In the genomic region with DNA sequence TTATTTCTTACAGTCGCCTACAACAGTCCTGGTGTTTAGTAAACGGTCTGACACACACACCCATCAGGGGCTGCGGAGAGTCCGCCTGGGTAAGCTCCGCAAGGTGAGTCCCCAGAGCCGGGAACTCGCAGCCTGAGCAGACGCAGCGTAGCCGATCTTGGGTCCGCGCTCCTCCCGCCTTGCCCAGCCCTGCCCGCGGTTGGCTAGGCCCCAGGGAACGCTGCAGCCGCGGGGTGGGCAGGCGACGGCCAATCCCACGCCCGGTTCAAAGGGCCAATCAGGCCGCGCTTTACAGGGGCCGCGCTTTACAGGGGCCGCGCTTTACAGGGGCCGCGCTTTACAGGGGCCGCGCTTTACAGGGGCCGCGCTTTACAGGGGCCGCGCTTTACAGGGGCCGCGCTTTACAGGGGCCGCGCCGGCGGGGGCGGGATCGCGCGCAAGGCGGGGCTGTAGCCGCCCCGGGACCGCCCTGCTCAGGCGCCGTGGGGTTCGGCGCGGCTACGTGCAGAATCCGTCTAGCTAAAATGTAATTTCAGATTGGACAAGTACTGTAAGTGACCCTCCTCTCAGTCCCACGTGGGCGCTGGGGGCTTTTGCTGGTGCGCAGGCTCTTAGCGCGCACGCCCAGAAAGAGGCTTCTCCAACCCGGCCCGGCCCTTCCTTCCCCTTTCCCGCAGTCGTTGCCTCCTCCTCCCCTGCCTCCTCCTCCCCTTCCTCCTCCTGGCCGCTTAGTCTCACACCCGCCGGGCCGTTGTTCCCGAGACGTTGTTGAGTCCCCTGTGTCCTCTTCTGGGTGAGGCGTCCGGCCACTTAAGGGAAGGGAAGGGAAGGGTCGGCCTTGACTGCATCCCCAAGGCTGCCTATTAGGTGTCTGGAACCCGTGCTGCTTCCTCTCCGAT, we compare ENCODE assay signal across 1 cellular context.
TF ChIP-seq lines count a peak whose summit lies in the region.

A gene with protein sequence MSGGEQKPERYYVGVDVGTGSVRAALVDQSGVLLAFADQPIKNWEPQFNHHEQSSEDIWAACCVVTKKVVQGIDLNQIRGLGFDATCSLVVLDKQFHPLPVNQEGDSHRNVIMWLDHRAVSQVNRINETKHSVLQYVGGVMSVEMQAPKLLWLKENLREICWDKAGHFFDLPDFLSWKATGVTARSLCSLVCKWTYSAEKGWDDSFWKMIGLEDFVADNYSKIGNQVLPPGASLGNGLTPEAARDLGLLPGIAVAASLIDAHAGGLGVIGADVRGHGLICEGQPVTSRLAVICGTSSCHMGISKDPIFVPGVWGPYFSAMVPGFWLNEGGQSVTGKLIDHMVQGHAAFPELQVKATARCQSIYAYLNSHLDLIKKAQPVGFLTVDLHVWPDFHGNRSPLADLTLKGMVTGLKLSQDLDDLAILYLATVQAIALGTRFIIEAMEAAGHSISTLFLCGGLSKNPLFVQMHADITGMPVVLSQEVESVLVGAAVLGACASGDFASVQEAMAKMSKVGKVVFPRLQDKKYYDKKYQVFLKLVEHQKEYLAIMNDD (plus strand): TSS at position 737 of the 899 bp plus-strand sequence. CDS start 24,456 bp downstream, outside the sequence.

TF ChIP-seq in HepG2, 621 proteins besides CTCF, POLR2A, EP300 and RAD21 (continued from another document and continues in another):
- no peak; the same call in 1 of the 2 replicates for TF ChIP-seq ZSCAN25 (CRISPR knock-in tag; IDR thresholded peaks at IDR 0.05)
- TF ChIP-seq, protein P1, sequence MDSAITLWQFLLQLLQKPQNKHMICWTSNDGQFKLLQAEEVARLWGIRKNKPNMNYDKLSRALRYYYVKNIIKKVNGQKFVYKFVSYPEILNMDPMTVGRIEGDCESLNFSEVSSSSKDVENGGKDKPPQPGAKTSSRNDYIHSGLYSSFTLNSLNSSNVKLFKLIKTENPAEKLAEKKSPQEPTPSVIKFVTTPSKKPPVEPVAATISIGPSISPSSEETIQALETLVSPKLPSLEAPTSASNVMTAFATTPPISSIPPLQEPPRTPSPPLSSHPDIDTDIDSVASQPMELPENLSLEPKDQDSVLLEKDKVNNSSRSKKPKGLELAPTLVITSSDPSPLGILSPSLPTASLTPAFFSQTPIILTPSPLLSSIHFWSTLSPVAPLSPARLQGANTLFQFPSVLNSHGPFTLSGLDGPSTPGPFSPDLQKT (CRISPR knock-in tag; IDR thresholded peaks at IDR 0.05; ENCODE audit: borderline replicate concordance): no peak
- TF ChIP-seq, protein P2, sequence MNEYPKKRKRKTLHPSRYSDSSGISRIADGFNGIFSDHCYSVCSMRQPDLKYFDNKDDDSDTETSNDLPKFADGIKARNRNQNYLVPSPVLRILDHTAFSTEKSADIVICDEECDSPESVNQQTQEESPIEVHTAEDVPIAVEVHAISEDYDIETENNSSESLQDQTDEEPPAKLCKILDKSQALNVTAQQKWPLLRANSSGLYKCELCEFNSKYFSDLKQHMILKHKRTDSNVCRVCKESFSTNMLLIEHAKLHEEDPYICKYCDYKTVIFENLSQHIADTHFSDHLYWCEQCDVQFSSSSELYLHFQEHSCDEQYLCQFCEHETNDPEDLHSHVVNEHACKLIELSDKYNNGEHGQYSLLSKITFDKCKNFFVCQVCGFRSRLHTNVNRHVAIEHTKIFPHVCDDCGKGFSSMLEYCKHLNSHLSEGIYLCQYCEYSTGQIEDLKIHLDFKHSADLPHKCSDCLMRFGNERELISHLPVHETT (CRISPR knock-in tag; conservative IDR thresholded peaks at IDR 0.05): no peak
- 0 out of 2 replicates have a peak, but pooled peaks have one; percentile 35 for TF ChIP-seq ZNF331 (CRISPR knock-in tag; IDR thresholded peaks at IDR 0.05)
- TF ChIP-seq MEF2D (CRISPR knock-in tag; IDR thresholded peaks at IDR 0.05): peak; percentile 65; the same call in 1 of the 2 replicates
- peak; percentile 39; the same call in 1 of the 2 replicates for TF ChIP-seq ZBTB7B (CRISPR knock-in tag; IDR thresholded peaks at IDR 0.05)
- TF ChIP-seq GATAD2A (CRISPR knock-in tag; IDR thresholded peaks at IDR 0.05): no peak
- TF ChIP-seq, protein P3, sequence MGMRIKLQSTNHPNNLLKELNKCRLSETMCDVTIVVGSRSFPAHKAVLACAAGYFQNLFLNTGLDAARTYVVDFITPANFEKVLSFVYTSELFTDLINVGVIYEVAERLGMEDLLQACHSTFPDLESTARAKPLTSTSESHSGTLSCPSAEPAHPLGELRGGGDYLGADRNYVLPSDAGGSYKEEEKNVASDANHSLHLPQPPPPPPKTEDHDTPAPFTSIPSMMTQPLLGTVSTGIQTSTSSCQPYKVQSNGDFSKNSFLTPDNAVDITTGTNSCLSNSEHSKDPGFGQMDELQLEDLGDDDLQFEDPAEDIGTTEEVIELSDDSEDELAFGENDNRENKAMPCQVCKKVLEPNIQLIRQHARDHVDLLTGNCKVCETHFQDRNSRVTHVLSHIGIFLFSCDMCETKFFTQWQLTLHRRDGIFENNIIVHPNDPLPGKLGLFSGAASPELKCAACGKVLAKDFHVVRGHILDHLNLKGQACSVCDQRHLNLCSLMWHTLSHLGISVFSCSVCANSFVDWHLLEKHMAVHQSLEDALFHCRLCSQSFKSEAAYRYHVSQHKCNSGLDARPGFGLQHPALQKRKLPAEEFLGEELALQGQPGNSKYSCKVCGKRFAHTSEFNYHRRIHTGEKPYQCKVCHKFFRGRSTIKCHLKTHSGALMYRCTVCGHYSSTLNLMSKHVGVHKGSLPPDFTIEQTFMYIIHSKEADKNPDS (CRISPR knock-in tag; IDR thresholded peaks at IDR 0.05): peak; percentile 93
- TF ChIP-seq SP4 (CRISPR knock-in tag; IDR thresholded peaks at IDR 0.05): peak; percentile 85
- TF ChIP-seq, protein P4, sequence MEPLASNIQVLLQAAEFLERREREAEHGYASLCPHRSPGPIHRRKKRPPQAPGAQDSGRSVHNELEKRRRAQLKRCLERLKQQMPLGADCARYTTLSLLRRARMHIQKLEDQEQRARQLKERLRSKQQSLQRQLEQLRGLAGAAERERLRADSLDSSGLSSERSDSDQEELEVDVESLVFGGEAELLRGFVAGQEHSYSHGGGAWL (CRISPR knock-in tag; IDR thresholded peaks at IDR 0.05): no peak; the same call in none of the 2 replicates
- TF ChIP-seq KLF11 (CRISPR knock-in tag; IDR thresholded peaks at IDR 0.05): no peak
- no peak for TF ChIP-seq FOXP1 (IDR thresholded peaks at IDR 0.05)
- no peak for TF ChIP-seq FOXP1 (CRISPR knock-in tag; IDR thresholded peaks at IDR 0.05)
- TF ChIP-seq KDM6A (CRISPR knock-in tag; IDR thresholded peaks at IDR 0.05; ENCODE audit: low read depth): no peak
- TF ChIP-seq, protein P5, sequence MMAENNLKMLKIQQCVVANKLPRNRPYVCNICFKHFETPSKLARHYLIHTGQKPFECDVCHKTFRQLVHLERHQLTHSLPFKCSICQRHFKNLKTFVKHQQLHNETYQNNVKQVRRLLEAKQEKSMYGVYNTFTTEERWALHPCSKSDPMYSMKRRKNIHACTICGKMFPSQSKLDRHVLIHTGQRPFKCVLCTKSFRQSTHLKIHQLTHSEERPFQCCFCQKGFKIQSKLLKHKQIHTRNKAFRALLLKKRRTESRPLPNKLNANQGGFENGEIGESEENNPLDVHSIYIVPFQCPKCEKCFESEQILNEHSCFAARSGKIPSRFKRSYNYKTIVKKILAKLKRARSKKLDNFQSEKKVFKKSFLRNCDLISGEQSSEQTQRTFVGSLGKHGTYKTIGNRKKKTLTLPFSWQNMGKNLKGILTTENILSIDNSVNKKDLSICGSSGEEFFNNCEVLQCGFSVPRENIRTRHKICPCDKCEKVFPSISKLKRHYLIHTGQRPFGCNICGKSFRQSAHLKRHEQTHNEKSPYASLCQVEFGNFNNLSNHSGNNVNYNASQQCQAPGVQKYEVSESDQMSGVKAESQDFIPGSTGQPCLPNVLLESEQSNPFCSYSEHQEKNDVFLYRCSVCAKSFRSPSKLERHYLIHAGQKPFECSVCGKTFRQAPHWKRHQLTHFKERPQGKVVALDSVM (CRISPR knock-in tag; IDR thresholded peaks at IDR 0.05): no peak
- no peak for TF ChIP-seq FLYWCH1 (CRISPR knock-in tag; IDR thresholded peaks at IDR 0.05)
- TF ChIP-seq NFIB (CRISPR knock-in tag; IDR thresholded peaks at IDR 0.05; ENCODE audit: borderline replicate concordance): no peak
- 0 out of 2 replicates have a peak, but pooled peaks have one; percentile 31 for TF ChIP-seq ARHGAP35 (CRISPR knock-in tag; IDR thresholded peaks at IDR 0.05; ENCODE audit: borderline replicate concordance)
- TF ChIP-seq U2AF1 (optimal IDR thresholded peaks at IDR 0.05; ENCODE audit: low read depth, low read length): no peak
- no peak for TF ChIP-seq ONECUT2 (CRISPR knock-in tag; IDR thresholded peaks at IDR 0.05)
- TF ChIP-seq ZNF264 (CRISPR knock-in tag; IDR thresholded peaks at IDR 0.05): no peak
- TF ChIP-seq NFYC (CRISPR knock-in tag; IDR thresholded peaks at IDR 0.05): peak; percentile 80
- no peak; the same call in 1 of the 2 replicates for TF ChIP-seq ZNF33B (CRISPR knock-in tag; IDR thresholded peaks at IDR 0.05)
- TF ChIP-seq SALL1 (CRISPR knock-in tag; IDR thresholded peaks at IDR 0.05): peak; percentile 88
- peak; percentile 75 for TF ChIP-seq CCDC6 (CRISPR knock-in tag; IDR thresholded peaks at IDR 0.05)
- TF ChIP-seq, protein P6, sequence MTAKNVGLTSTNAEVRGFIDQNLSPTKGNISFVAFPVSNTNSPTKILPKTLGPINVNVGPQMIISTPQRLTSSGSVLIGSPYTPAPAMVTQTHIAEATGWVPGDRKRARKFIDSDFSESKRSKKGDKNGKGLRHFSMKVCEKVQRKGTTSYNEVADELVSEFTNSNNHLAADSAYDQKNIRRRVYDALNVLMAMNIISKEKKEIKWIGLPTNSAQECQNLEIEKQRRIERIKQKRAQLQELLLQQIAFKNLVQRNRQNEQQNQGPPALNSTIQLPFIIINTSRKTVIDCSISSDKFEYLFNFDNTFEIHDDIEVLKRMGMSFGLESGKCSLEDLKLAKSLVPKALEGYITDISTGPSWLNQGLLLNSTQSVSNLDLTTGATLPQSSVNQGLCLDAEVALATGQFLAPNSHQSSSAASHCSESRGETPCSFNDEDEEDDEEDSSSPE (CRISPR knock-in tag; IDR thresholded peaks at IDR 0.05): peak; percentile 90
- peak; percentile 64 for TF ChIP-seq PHF20 (CRISPR knock-in tag; IDR thresholded peaks at IDR 0.05)
- TF ChIP-seq CENPT (CRISPR knock-in tag; IDR thresholded peaks at IDR 0.05; ENCODE audit: low read depth): no peak
- TF ChIP-seq, protein P7, sequence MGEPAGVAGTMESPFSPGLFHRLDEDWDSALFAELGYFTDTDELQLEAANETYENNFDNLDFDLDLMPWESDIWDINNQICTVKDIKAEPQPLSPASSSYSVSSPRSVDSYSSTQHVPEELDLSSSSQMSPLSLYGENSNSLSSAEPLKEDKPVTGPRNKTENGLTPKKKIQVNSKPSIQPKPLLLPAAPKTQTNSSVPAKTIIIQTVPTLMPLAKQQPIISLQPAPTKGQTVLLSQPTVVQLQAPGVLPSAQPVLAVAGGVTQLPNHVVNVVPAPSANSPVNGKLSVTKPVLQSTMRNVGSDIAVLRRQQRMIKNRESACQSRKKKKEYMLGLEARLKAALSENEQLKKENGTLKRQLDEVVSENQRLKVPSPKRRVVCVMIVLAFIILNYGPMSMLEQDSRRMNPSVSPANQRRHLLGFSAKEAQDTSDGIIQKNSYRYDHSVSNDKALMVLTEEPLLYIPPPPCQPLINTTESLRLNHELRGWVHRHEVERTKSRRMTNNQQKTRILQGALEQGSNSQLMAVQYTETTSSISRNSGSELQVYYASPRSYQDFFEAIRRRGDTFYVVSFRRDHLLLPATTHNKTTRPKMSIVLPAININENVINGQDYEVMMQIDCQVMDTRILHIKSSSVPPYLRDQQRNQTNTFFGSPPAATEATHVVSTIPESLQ (CRISPR knock-in tag; conservative IDR thresholded peaks at IDR 0.05): no peak
- no peak for TF ChIP-seq SP1 (IDR thresholded peaks at IDR 0.05)
- TF ChIP-seq SP1 (CRISPR knock-in tag; IDR thresholded peaks at IDR 0.05): no peak; the same call in 1 of the 2 replicates
- TF ChIP-seq TEAD2 (CRISPR knock-in tag; IDR thresholded peaks at IDR 0.05): no peak
- TF ChIP-seq, protein P8, sequence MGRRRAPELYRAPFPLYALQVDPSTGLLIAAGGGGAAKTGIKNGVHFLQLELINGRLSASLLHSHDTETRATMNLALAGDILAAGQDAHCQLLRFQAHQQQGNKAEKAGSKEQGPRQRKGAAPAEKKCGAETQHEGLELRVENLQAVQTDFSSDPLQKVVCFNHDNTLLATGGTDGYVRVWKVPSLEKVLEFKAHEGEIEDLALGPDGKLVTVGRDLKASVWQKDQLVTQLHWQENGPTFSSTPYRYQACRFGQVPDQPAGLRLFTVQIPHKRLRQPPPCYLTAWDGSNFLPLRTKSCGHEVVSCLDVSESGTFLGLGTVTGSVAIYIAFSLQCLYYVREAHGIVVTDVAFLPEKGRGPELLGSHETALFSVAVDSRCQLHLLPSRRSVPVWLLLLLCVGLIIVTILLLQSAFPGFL (CRISPR knock-in tag; IDR thresholded peaks at IDR 0.05): no peak
- peak; percentile 98 for TF ChIP-seq ZMYM2 (CRISPR knock-in tag; IDR thresholded peaks at IDR 0.05)
- no peak for TF ChIP-seq ZNF75D (CRISPR knock-in tag; IDR thresholded peaks at IDR 0.05; ENCODE audit: borderline replicate concordance)
- TF ChIP-seq, protein P9, sequence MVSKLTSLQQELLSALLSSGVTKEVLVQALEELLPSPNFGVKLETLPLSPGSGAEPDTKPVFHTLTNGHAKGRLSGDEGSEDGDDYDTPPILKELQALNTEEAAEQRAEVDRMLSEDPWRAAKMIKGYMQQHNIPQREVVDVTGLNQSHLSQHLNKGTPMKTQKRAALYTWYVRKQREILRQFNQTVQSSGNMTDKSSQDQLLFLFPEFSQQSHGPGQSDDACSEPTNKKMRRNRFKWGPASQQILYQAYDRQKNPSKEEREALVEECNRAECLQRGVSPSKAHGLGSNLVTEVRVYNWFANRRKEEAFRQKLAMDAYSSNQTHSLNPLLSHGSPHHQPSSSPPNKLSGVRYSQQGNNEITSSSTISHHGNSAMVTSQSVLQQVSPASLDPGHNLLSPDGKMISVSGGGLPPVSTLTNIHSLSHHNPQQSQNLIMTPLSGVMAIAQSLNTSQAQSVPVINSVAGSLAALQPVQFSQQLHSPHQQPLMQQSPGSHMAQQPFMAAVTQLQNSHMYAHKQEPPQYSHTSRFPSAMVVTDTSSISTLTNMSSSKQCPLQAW (CRISPR knock-in tag; IDR thresholded peaks at IDR 0.05): no peak; the same call in 1 of the 2 replicates
- no peak for TF ChIP-seq ZNF766 (CRISPR knock-in tag; IDR thresholded peaks at IDR 0.05; ENCODE audit: borderline replicate concordance)
- TF ChIP-seq, protein P10, sequence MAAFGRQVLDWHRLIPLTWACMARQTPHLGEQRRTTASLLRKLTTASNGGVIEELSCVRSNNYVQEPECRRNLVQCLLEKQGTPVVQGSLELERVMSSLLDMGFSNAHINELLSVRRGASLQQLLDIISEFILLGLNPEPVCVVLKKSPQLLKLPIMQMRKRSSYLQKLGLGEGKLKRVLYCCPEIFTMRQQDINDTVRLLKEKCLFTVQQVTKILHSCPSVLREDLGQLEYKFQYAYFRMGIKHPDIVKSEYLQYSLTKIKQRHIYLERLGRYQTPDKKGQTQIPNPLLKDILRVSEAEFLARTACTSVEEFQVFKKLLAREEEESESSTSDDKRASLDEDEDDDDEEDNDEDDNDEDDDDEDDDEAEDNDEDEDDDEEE (CRISPR knock-in tag; IDR thresholded peaks at IDR 0.05): peak; percentile 87
